Comparison of ENCODE assay signal across 13 cellular contexts in genomic region chr2:213227458-213227857, GRCh38. TPM values are rescaled to one million over a fixed set of nuclear protein-coding genes. Genes with fewer than 3 reads are reported as not detected.
DNase-seq lines count a peak whose midpoint lies in the region; ATAC-seq, FAIRE-seq and TF ChIP-seq lines count a peak whose summit lies in the region.
"Had no signal": no experiment of that assay in that cellular context is flagged by ENCODE, and none has a peak within 500 bp of the region (broad histone marks: within the 10 kb centered on the region; RNA-seq: fewer than 3 reads in every experiment).

No MANE protein-coding gene starts in this region.

- H3K9me3 Mint-ChIP-seq in activated CD4-positive, alpha-beta memory T cell treated with anti-CD3 and anti-CD28 coated beads, Interleukin-2, amount 10 ng/mL, durations not matched to agents 7 days and 5 days, result no peaks in the 10 kb centered on the region
- H3K9me3 Mint-ChIP-seq: T-helper 1 cell treated with Interleukin-12 subunit alpha and Interleukin-12 subunit beta and Interleukin-4 antibody, amounts not matched to agents 30 μg/mL and 1 μg/mL, for 36 hours had no signal

- POLR2A ChIA-PET in activated CD4-positive, alpha-beta memory T cell treated with anti-CD3 and anti-CD28 coated beads, Interleukin-2, amount 10 ng/mL, durations not matched to agents 7 days and 5 days (lab: Charles Lee), result no interaction called here

- no peaks in the 10 kb centered on the region for H3K36me3 ChIP-seq in kidney epithelial cell (ENCODE audit: control insufficient read depth, insufficient read depth, low read length)
- H3K36me3 ChIP-seq in WERI-Rb-1, result no peaks in the 10 kb centered on the region

- peak; percentile 93 for ATAC-seq in GM18909 (IDR thresholded peaks at IDR 0.05; ENCODE audit: poor library complexity, unreplicated experiment)
- peak; percentile 93 for ATAC-seq in HG03460 (IDR thresholded peaks at IDR 0.05; ENCODE audit: unreplicated experiment)
- ATAC-seq: mucosa of descending colon had no signal

- CTCF ChIA-PET in activated CD4-positive, alpha-beta memory T cell treated with anti-CD3 and anti-CD28 coated beads, Interleukin-2, amount 10 ng/mL, durations not matched to agents 7 days and 5 days (lab: Charles Lee), result interaction anchor here (0.5 kb wide), 1 partner anchor 37 kb away, joined by 4 read pairs; no protein-coding TSS in a partner anchor

- H3K4me3 Mint-ChIP-seq in activated CD4-positive, alpha-beta memory T cell treated with anti-CD3 and anti-CD28 coated beads, Interleukin-2, amount 10 ng/mL, durations not matched to agents 7 days and 5 days, result no peak overlapping the region
- H3K4me3 Mint-ChIP-seq: T-helper 1 cell treated with Interleukin-12 subunit alpha and Interleukin-12 subunit beta and Interleukin-4 antibody, amounts not matched to agents 30 μg/mL and 1 μg/mL, for 36 hours had no signal

- H3K4me1 Mint-ChIP-seq in activated CD4-positive, alpha-beta memory T cell treated with anti-CD3 and anti-CD28 coated beads, Interleukin-2, amount 10 ng/mL, durations not matched to agents 7 days and 5 days, result peaks cover 2% of the 10 kb centered on the region

- H3K27me3 Mint-ChIP-seq in activated CD4-positive, alpha-beta memory T cell treated with anti-CD3 and anti-CD28 coated beads, Interleukin-2, amount 10 ng/mL, durations not matched to agents 7 days and 5 days, result no peaks in the 10 kb centered on the region

- H3K4me3 ChIP-seq in kidney epithelial cell (ENCODE audit: low read depth, low read length) (no peak overlapping the region), WERI-Rb-1 (ENCODE audit: low read depth, low read length) (no peak overlapping the region)
- H3K4me3 ChIP-seq: mucosa of descending colon had no signal

- H3K36me3 Mint-ChIP-seq in activated CD4-positive, alpha-beta memory T cell treated with anti-CD3 and anti-CD28 coated beads, Interleukin-2, amount 10 ng/mL, durations not matched to agents 7 days and 5 days (ENCODE audit: low read depth), result no peaks in the 10 kb centered on the region

- H3K27ac Mint-ChIP-seq in activated CD4-positive, alpha-beta memory T cell treated with anti-CD3 and anti-CD28 coated beads, Interleukin-2, amount 10 ng/mL, durations not matched to agents 7 days and 5 days, result no peak overlapping the region
- H3K27ac Mint-ChIP-seq: T-helper 1 cell treated with Interleukin-12 subunit alpha and Interleukin-12 subunit beta and Interleukin-4 antibody, amounts not matched to agents 30 μg/mL and 1 μg/mL, for 36 hours had no signal

- no peak overlapping the region for H3K27ac ChIP-seq in WERI-Rb-1

- TF ChIP-seq CTCF in kidney epithelial cell (IDR thresholded peaks at IDR 0.05; ENCODE audit: insufficient read depth, low read length, poor library complexity, severe bottlenecking), result no peak
- TF ChIP-seq CTCF in WERI-Rb-1 (IDR thresholded peaks at IDR 0.05; ENCODE audit: low read depth, low read length), result no peak

- H3K9me3 ChIP-seq in WERI-Rb-1 (ENCODE audit: severe bottlenecking), result no peaks in the 10 kb centered on the region
- H3K9me3 ChIP-seq: mucosa of descending colon had no signal

- H3K27me3 ChIP-seq in kidney epithelial cell (ENCODE audit: control insufficient read depth, insufficient read depth, low read length) (no peaks in the 10 kb centered on the region), WERI-Rb-1 (ENCODE audit: insufficient read depth, low read depth, severe bottlenecking) (no peaks in the 10 kb centered on the region)

- peak; percentile 15 for DNase-seq in H4 (ENCODE audit: low spot score)
- peak; percentile 21 for DNase-seq in kidney epithelial cell (ENCODE audit: low read depth)
- DNase-seq in GM19240 (ENCODE audit: insufficient read length, low spot score), result no peak
- no peak for DNase-seq in activated CD4-positive, alpha-beta memory T cell treated with anti-CD3 and anti-CD28 coated beads, Interleukin-2, amount 10 ng/mL, durations not matched to agents 7 days and 5 days
- DNase-seq in WERI-Rb-1, result no peak
- no peak for DNase-seq in urothelium cell line (ENCODE audit: low spot score)
- DNase-seq: activated effector memory CD4-positive, alpha-beta T cell treated with anti-CD3 and anti-CD28 coated beads, Interleukin-2, amount 50 U/mL, for 16 hours; mucosa of descending colon; NCI-H1694; trophoblast cell had no signal

- FAIRE-seq in urothelium cell line (lab: Jason Lieb, UNC), result no peak

RNA-seq across cellular contexts. Expression of gene SPAG16, which starts 56.8 kb away (rescaled TPM):
- 24.8 and 25.1 TPM in 2 replicates for total RNA-seq in H4 (2014; rRNA removed; shearing (Covaris generic))
- 13.7 and 16.1 TPM in 2 replicates for total RNA-seq in kidney epithelial cell
- 1 to 10 TPM; 8.4 to 8.5 TPM for total RNA-seq in activated CD4-positive, alpha-beta memory T cell treated with anti-CD3 and anti-CD28 coated beads, Interleukin-2, amount 10 ng/mL, durations not matched to agents 7 days and 5 days

Comparison
In these comparisons a context has a peak if more than half of its experiments do, and no peak if none do; other contexts are left out.
1. DNase-seq: peak in H4 (single experiment) and kidney epithelial cell (single experiment); none in GM19240 (single experiment), activated CD4-positive, alpha-beta memory T cell treated with anti-CD3 and anti-CD28 coated beads, Interleukin-2, amount 10 ng/mL, durations not matched to agents 7 days and 5 days (single experiment), WERI-Rb-1 (single experiment) and urothelium cell line (single experiment).